ENCODE assay signal across 18 cellular contexts in the genomic region with DNA sequence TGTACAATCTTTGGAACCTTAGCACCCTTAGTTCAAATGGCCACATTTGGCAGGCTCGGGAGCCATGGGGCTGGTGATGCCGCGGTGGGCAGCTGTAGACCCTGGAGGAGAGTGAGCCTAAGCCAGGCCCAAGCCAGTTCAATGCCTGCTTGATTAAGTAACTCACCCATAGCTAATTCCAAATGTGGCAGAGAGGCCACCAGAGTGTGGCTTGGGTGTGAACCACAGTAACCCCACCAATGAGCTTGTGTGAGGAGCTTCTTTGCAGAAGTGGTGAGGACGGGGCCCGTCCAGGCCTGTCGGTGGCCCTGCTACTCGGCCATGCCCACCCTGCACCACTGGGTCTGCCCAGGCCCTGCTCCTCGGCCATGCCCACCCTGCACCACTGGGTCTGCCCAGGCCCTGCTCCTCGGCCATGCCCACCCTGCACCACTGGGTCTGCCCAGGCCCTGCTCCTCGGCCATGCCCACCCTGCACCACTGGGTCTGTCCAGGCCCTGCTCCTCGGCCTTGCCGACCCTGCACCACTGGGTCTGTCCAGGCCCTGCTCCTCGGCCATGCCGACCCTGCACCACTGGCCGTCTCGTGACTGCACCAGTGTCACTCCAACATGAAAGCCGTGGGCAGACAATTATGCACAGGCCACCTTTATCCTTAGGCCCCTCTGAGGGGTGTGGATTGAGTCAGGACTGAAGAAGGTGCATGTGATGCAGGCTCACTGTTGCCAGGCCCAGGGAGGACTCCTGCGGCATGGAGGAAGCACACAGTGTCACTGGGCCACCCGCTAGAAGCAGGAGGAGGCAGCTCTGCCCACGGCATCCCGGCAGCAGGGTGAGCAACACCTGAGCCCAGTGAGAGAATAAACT.
DNase-seq lines count a peak whose midpoint lies in the region; ATAC-seq and TF ChIP-seq lines count a peak whose summit lies in the region.
"Had no signal": no experiment of that assay in that cellular context is flagged by ENCODE, and none has a peak within 500 bp of the region (broad histone marks: within the 10 kb centered on the region; RNA-seq: fewer than 3 reads in every experiment).

No MANE protein-coding gene starts in this region.

- H3K4me1 ChIP-seq in CD4-positive, CD25-positive, alpha-beta regulatory T cell (ENCODE audit: control insufficient read depth, insufficient read depth, low read length, poor library complexity, severe bottlenecking), result no peaks in the 10 kb centered on the region
- peaks cover 0 to 12% of the 10 kb centered on the region in 2 donors for H3K4me1 ChIP-seq in neuronal stem cell (ENCODE audit: control insufficient read depth in 2 of 2, insufficient read depth in 1 of 2, low read depth in 1 of 2, low read length in 2 of 2)
- H3K4me1 ChIP-seq: BLaER1, esophagus squamous epithelium, thyroid gland had no signal

- H2BK120ac ChIP-seq in neuronal stem cell (ENCODE audit: low read depth, low read length), result peak overlapping the region; percentile 68

- no peaks in the 10 kb centered on the region for H3K79me1 ChIP-seq in neuronal stem cell (ENCODE audit: low read depth, low read length)

- H3K9ac ChIP-seq in neuronal stem cell (ENCODE audit: low read depth, low read length, poor library complexity), result no peak overlapping the region
- H3K9ac ChIP-seq: BLaER1 had no signal

- peaks cover 0 to 16% (median 4%) of the 10 kb centered on the region in 7 donors for H3K9me3 Mint-ChIP-seq in CD4-positive, CD25-positive, alpha-beta regulatory T cell

- H3K27me3 ChIP-seq in CD4-positive, CD25-positive, alpha-beta regulatory T cell (ENCODE audit: control insufficient read depth, insufficient read depth, low read length), result no peaks in the 10 kb centered on the region
- peaks cover 2 to 12% (median 5%) of the 10 kb centered on the region in 3 experiments for H3K27me3 ChIP-seq in neuronal stem cell (ENCODE audit: control insufficient read depth in 3 of 3, insufficient read depth in 3 of 3, low read depth in 1 of 3, low read length in 3 of 3)
- H3K27me3 ChIP-seq: BLaER1, thyroid gland had no signal

- peak overlapping the region; percentile 94 for H2AK5ac ChIP-seq in neuronal stem cell (ENCODE audit: low read depth, low read length)

- TF ChIP-seq CTCF in coronary artery (IDR thresholded peaks at IDR 0.05), result no peak

- peaks cover 5% of the 10 kb centered on the region for H3K36me3 Mint-ChIP-seq in CD4-positive, CD25-positive, alpha-beta regulatory T cell

- peak; percentile 2 for DNase-seq in activated CD4-positive, alpha-beta T cell treated with anti-CD3 and anti-CD28 coated beads for 1 hour
- DNase-seq in activated CD4-positive, alpha-beta T cell treated with anti-CD3 and anti-CD28 coated beads, Interleukin-2, amount 50 U/mL, for 1 hour, result no peak
- peak in 1 of 3 donors; percentile 2 for DNase-seq in CD4-positive, CD25-positive, alpha-beta regulatory T cell
- DNase-seq in coronary artery (ENCODE audit: low spot score) (peak; percentile 47), neuronal stem cell (ENCODE audit: low spot score) (no peak), hippocampal formation (lab: John Stamatoyannopoulos, UW) (no peak), NCI-H345 (lab: John Stamatoyannopoulos, UW) (no peak)
- DNase-seq: 8988T, esophagus squamous epithelium, Kasumi-1, kidney glomerular epithelial cell, NCI-H1105 treated with DMSO at 0.1 percent for 48 hours, NCI-H2171 treated with DMSO at 0.1 percent for 48 hours, thyroid gland had no signal

- no peak overlapping the region for H3K4me2 ChIP-seq in neuronal stem cell (ENCODE audit: insufficient read depth, low read length, poor library complexity, severe bottlenecking)
- H3K4me2 ChIP-seq: BLaER1 had no signal

- no peak overlapping the region for H3K27ac ChIP-seq in CD4-positive, CD25-positive, alpha-beta regulatory T cell (ENCODE audit: insufficient read depth, low read length, poor library complexity, severe bottlenecking)
- H3K27ac ChIP-seq in coronary artery (no peak overlapping the region), neuronal stem cell (replicated peaks; ENCODE audit: low read length) (no peak overlapping the region)
- H3K27ac ChIP-seq: BLaER1, dorsolateral prefrontal cortex, esophagus squamous epithelium, thyroid gland had no signal

- H3K27ac Mint-ChIP-seq in CD4-positive, CD25-positive, alpha-beta regulatory T cell, result no peak overlapping the region
- H3K27ac Mint-ChIP-seq: activated T-helper 17 cell treated with anti-CD3 and anti-CD28 coated beads, Interleukin-2, amount 50 U/mL, for 72 hours had no signal

- peak overlapping the region; percentile 43 for H2BK12ac ChIP-seq in neuronal stem cell (ENCODE audit: low read length)

- peaks cover 10% of the 10 kb centered on the region for H3K27me3 Mint-ChIP-seq in CD4-positive, CD25-positive, alpha-beta regulatory T cell

- no CpG with 5 or more reads among the region's 21 CpGs for WGBS in neuronal stem cell (ENCODE audit: extremely low coverage in 2 of 2, insufficient read length in 2 of 2, insufficient replicate concordance in 1 of 2), 2 donors

- no peak overlapping the region for H2AFZ ChIP-seq in neuronal stem cell (ENCODE audit: low read length)

- H4K8ac ChIP-seq in neuronal stem cell (ENCODE audit: low read depth, low read length), result no peak overlapping the region

- no peaks in the 10 kb centered on the region for H3K36me3 ChIP-seq in CD4-positive, CD25-positive, alpha-beta regulatory T cell (ENCODE audit: control insufficient read depth, insufficient read depth, low read length)
- H3K36me3 ChIP-seq in neuronal stem cell (replicated peaks in 1 of 2; ENCODE audit: control insufficient read depth in 2 of 2, insufficient read depth in 2 of 2, low read length in 2 of 2), result no peaks in the 10 kb centered on the region
- H3K36me3 ChIP-seq: BLaER1, esophagus squamous epithelium, thyroid gland had no signal

- H2BK15ac ChIP-seq in neuronal stem cell (ENCODE audit: low read length), result no peak overlapping the region

- peak overlapping the region; percentile 26 for H3K4me3 ChIP-seq in CD4-positive, CD25-positive, alpha-beta regulatory T cell (ENCODE audit: low read depth, low read length)
- no peak overlapping the region for H3K4me3 ChIP-seq in coronary artery
- H3K4me3 ChIP-seq in neuronal stem cell (ENCODE audit: low read length in 2 of 2), result no peak overlapping the region
- H3K4me3 ChIP-seq: BLaER1, dorsolateral prefrontal cortex, thyroid gland had no signal

- H3K23ac ChIP-seq in neuronal stem cell (ENCODE audit: low read depth, low read length, poor library complexity), result peak overlapping the region; percentile 37

- peak overlapping the region; percentile 40 for H3K18ac ChIP-seq in neuronal stem cell (ENCODE audit: low read length)

- H3K4me1 Mint-ChIP-seq in CD4-positive, CD25-positive, alpha-beta regulatory T cell, result peaks cover 0 to 16% (median 0%) of the 10 kb centered on the region in 4 donors
- H3K4me1 Mint-ChIP-seq: activated T-helper 17 cell treated with anti-CD3 and anti-CD28 coated beads, Interleukin-2, amount 50 U/mL, for 72 hours had no signal

- peaks cover 3 to 4% of the 10 kb centered on the region in 2 experiments for H3K9me3 ChIP-seq in CD4-positive, CD25-positive, alpha-beta regulatory T cell (ENCODE audit: control insufficient read depth in 2 of 2, low read length in 2 of 2)
- H3K9me3 ChIP-seq in neuronal stem cell (replicated peaks in 1 of 2; ENCODE audit: control insufficient read depth in 2 of 2, insufficient read depth in 1 of 2, low read depth in 1 of 2, low read length in 2 of 2), result peaks cover 2 to 8% of the 10 kb centered on the region in 2 donors
- H3K9me3 ChIP-seq: thyroid gland had no signal

- H3K4ac ChIP-seq in neuronal stem cell (ENCODE audit: low read length), result no peak overlapping the region

- H3K4me3 Mint-ChIP-seq in CD4-positive, CD25-positive, alpha-beta regulatory T cell, result peak overlapping the region; percentile 73 to 88 (median 82)

- ATAC-seq in CD4-positive, CD25-positive, alpha-beta regulatory T cell (ENCODE audit: low read depth in 2 of 2), result peak in 1 of 2 donors; percentile 25
- no peak for ATAC-seq in GM21825 (IDR thresholded peaks at IDR 0.05; ENCODE audit: unreplicated experiment)
- ATAC-seq: activated T-helper 17 cell treated with anti-CD3 and anti-CD28 coated beads, Interleukin-2, amount 50 U/mL, for 72 hours had no signal

- peak overlapping the region; percentile 90 for H3K14ac ChIP-seq in neuronal stem cell (ENCODE audit: low read length)

- no peak overlapping the region for H2BK5ac ChIP-seq in neuronal stem cell (ENCODE audit: low read length)

- no peak overlapping the region for H4K91ac ChIP-seq in neuronal stem cell (ENCODE audit: low read depth, low read length, poor library complexity)

Comparison
In these comparisons a context has a peak if more than half of its experiments do, and no peak if none do; other contexts are left out.
1. DNase-seq: peak in activated CD4-positive, alpha-beta T cell treated with anti-CD3 and anti-CD28 coated beads for 1 hour (single experiment) and coronary artery (single experiment); none in activated CD4-positive, alpha-beta T cell treated with anti-CD3 and anti-CD28 coated beads, Interleukin-2, amount 50 U/mL, for 1 hour (single experiment), neuronal stem cell (single experiment), hippocampal formation (0 of 2) and NCI-H345 (single experiment).